Comparison of ENCODE assay signal across 16 cellular contexts in the genomic region with DNA sequence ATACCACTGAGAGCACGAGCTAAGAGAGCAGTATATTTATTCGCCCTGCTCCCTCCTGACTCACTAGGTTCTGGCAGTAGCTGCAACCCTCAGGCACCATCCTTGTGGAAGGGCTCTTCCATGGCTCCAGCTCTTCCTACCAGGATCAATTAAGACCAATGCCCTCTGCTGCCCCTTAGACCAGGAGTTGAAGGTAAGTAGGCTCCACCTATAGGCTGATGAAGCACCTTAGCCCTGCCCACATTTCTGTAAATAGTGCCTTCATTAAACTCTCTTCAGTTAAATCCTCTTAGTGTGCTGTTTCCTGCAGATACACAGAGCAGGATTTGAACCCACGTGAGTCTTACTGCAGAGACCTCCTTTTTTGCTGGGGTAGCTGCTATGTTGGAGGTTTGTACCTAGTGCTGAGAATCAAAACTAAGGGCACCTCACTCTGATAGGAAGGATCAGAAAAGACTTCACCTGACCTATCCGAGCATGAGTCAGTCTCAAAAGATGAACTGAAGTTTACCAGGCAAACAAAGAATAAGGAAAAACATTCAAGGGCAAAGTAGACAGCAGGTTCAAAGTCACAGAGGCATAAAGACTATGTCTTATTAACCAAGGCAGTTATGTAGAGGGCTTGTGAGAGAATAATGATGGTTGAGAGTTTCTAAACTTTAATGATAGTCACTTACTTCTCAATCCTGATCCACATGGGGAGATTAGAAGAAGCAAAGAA. TPM values are rescaled to one million over a fixed set of nuclear protein-coding genes. Genes with fewer than 3 reads are reported as not detected.
DNase-seq lines count a peak whose midpoint lies in the region; ATAC-seq, FAIRE-seq and TF ChIP-seq lines count a peak whose summit lies in the region.
"Had no signal": no experiment of that assay in that cellular context is flagged by ENCODE, and none has a peak within 500 bp of the region (broad histone marks: within the 10 kb centered on the region; RNA-seq: fewer than 3 reads in every experiment).

No MANE protein-coding gene starts in this region.

- FAIRE-seq in H54 (lab: Jason Lieb, UNC): peak; percentile 15
- FAIRE-seq: GM12878, GM18507 had no signal

- DNase-seq in H54 (ENCODE audit: insufficient read length, low spot score) (no peak), Panc1 (ENCODE audit: low read depth, low spot score) (no peak), kidney tubule cell (ENCODE audit: low spot score) (peak; percentile 23), osteoblast (ENCODE audit: insufficient read length, low spot score, missing footprints) (no peak), NCI-H524 (lab: John Stamatoyannopoulos, UW) (no peak), GF-D8 (lab: John Stamatoyannopoulos, UW) (no peak), Peyer's patch (no peak)
- DNase-seq: 8988T; ACHN; CD4-positive, CD25-positive, alpha-beta regulatory T cell; GM23248; H9 had no signal

- H3K4me3 ChIP-seq in Panc1 (ENCODE audit: low read depth in 2 of 2, low read length in 2 of 2): no peak overlapping the region
- no peak overlapping the region for H3K4me3 ChIP-seq in osteoblast (ENCODE audit: insufficient read depth, low read length)
- no peak overlapping the region for H3K4me3 ChIP-seq in Peyer's patch
- H3K4me3 ChIP-seq: BLaER1 treated with 17β-estradiol and CSF1 and Interleukin-3, amounts not matched to agents 10 nM and 100 nM; GM12878; GM23248 had no signal

- no peaks in the 10 kb centered on the region for H3K36me3 ChIP-seq in Panc1 (ENCODE audit: control insufficient read depth, insufficient read depth, low read length)
- H3K36me3 ChIP-seq in osteoblast (ENCODE audit: insufficient read depth, low read length): peaks cover 19% of the 10 kb centered on the region
- no peaks in the 10 kb centered on the region for H3K36me3 ChIP-seq in Peyer's patch
- H3K36me3 ChIP-seq: BLaER1 treated with 17β-estradiol and CSF1 and Interleukin-3, amounts not matched to agents 10 nM and 100 nM had no signal

- H3K27ac ChIP-seq in Panc1 (ENCODE audit: low read length) (no peak overlapping the region), osteoblast (ENCODE audit: low read depth, low read length) (peak overlapping the region; percentile 73), Peyer's patch (peak overlapping the region in 2 of 4 donors; percentile 5 to 60)
- H3K27ac ChIP-seq: BLaER1 treated with 17β-estradiol and CSF1 and Interleukin-3, amounts not matched to agents 10 nM and 100 nM; HL-60 had no signal

- CTCF ChIA-PET in Panc1 (lab: Charles Lee): no interaction called here

- H3K79me2 ChIP-seq in osteoblast (ENCODE audit: insufficient read depth, low read length): peaks cover 23% of the 10 kb centered on the region

- POLR2A ChIA-PET in Panc1 (lab: Charles Lee): no interaction called here

- peaks cover 5% of the 10 kb centered on the region; the same call in 1 of the 2 replicates for H3K4me1 ChIP-seq in Panc1 (ENCODE audit: control insufficient read depth, insufficient read depth, low read length)
- H3K4me1 ChIP-seq in osteoblast (ENCODE audit: insufficient read depth, low read length): peaks cover 28% of the 10 kb centered on the region
- H3K4me1 ChIP-seq in Peyer's patch: peaks cover 0 to 6% (median 0%) of the 10 kb centered on the region in 4 donors
- H3K4me1 ChIP-seq: BLaER1 treated with 17β-estradiol and CSF1 and Interleukin-3, amounts not matched to agents 10 nM and 100 nM had no signal

- TF ChIP-seq POLR2A in H54 (IDR thresholded peaks at IDR 0.05; ENCODE audit: low read depth, low read length) (no peak), Peyer's patch (IDR thresholded peaks at IDR 0.05) (no peak)

- BruUV-seq in Panc1 (replicated peaks; lab: Mats Ljungman, UMichigan): TSS peak; percentile 58

- peaks cover 4% of the 10 kb centered on the region for H4K20me1 ChIP-seq in osteoblast (ENCODE audit: insufficient read depth, low read length)
- H4K20me1 ChIP-seq: BLaER1 treated with 17β-estradiol and CSF1 and Interleukin-3, amounts not matched to agents 10 nM and 100 nM had no signal

- H3K4me2 ChIP-seq in osteoblast (ENCODE audit: insufficient read depth, low read length): no peak overlapping the region
- H3K4me2 ChIP-seq: BLaER1 treated with 17β-estradiol and CSF1 and Interleukin-3, amounts not matched to agents 10 nM and 100 nM had no signal

- H2AFZ ChIP-seq in osteoblast (ENCODE audit: low read length): no peak overlapping the region
- H2AFZ ChIP-seq: GM23248 had no signal

- no peak for TF ChIP-seq CTCF in Panc1 (IDR thresholded peaks at IDR 0.05)
- TF ChIP-seq CTCF in osteoblast (IDR thresholded peaks at IDR 0.05; ENCODE audit: extremely low read depth, low read depth, low read length): no peak
- TF ChIP-seq CTCF in Peyer's patch (IDR thresholded peaks at IDR 0.05): no peak

- H3K27me3 ChIP-seq in Panc1 (ENCODE audit: control insufficient read depth, insufficient read depth, low read length) (no peaks in the 10 kb centered on the region), osteoblast (ENCODE audit: insufficient read depth, low read length) (no peaks in the 10 kb centered on the region), Peyer's patch (no peaks in the 10 kb centered on the region)
- H3K27me3 ChIP-seq: BLaER1 treated with 17β-estradiol and CSF1 and Interleukin-3, amounts not matched to agents 10 nM and 100 nM had no signal

- no peaks in the 10 kb centered on the region for H3K9me3 ChIP-seq in Panc1 (ENCODE audit: control insufficient read depth, insufficient read depth, low read depth, low read length)
- no peaks in the 10 kb centered on the region for H3K9me3 ChIP-seq in osteoblast (ENCODE audit: low read depth, low read length)
- no peaks in the 10 kb centered on the region for H3K9me3 ChIP-seq in Peyer's patch

- ATAC-seq in Panc1: no peak
- ATAC-seq: GM12878 had no signal

- in situ Hi-C loops in Panc1 (cut with HindIII; ENCODE audit: low pct_unique_long_range_greater_than_20kb, low sequenced_read_pairs): no loop called here

- intact Hi-C loops in Panc1 (cut with micrococcal nuclease; ENCODE audit: unreplicated experiment): no loop called here

RNA-seq across cellular contexts. Expression of gene BEND6, which starts 57.0 kb away (rescaled TPM):
- total RNA-seq in Panc1 (2021; ENCODE audit: unreplicated experiment) (8.0 TPM), osteoblast (22.4 and 23.6 TPM in 2 replicates), Peyer's patch (not detected)
- polyA plus RNA-seq in Panc1 (2012; ENCODE audit: insufficient read length): 5.4 TPM
- total RNA-seq: CD4-positive, CD25-positive, alpha-beta regulatory T cell had no signal
- polyA plus RNA-seq: CD4-positive, CD25-positive, alpha-beta regulatory T cell had no signal
